In genomic region chr19:17215125-17215971, GRCh38 we compare ENCODE assay signal across 8 cellular contexts. TPM values are rescaled to one million over a fixed set of nuclear protein-coding genes. Genes with fewer than 3 reads are reported as not detected.
DNase-seq lines count a peak whose midpoint lies in the region; ATAC-seq, FAIRE-seq and TF ChIP-seq lines count a peak whose summit lies in the region.

Gene USE1, plus strand, starts transcription at chr19:17215357. Its CDS starts 49 bp downstream, at chr19:17215406.

- peak within 1 kb of the TSS; percentile 54 to 68 for H3K4me3 ChIP-seq in right atrium auricular region

- no peak for FAIRE-seq in urothelium cell line (lab: Jason Lieb, UNC)

- peak; percentile 78 for ATAC-seq in HG02763 (IDR thresholded peaks at IDR 0.05; ENCODE audit: unreplicated experiment)

- POLR2A ChIA-PET in GM10248 (lab: Yijun Ruan, JAX): interaction anchor here (0.6 to 1.8 kb wide), 5 partner anchors 11 to 1070 kb away, joined by 3 to 6 read pairs (median 5); partner anchors contain the start of genes BABAM1 and OCEL1

- H3K27ac ChIP-seq in angular gyrus (ENCODE audit: low read depth, low read length): peak within 1 kb of the TSS; percentile 69
- H3K27ac ChIP-seq in right atrium auricular region: peak within 1 kb of the TSS; percentile 84 to 92

- TF ChIP-seq CTCF in GM10248 (IDR thresholded peaks at IDR 0.05; ENCODE audit: control extremely low read depth, extremely low read depth, low read depth, missing control alignments) (no peak), right atrium auricular region (IDR thresholded peaks at IDR 0.05) (no peak)

- no peaks in the 10 kb centered on the region for H3K9me3 ChIP-seq in right atrium auricular region

- peaks cover 0 to 17% of the 10 kb centered on the region in 2 donors for H3K4me1 ChIP-seq in right atrium auricular region

- CTCF ChIA-PET in GM10248 (lab: Yijun Ruan, JAX): interaction anchor here (1.0 to 2.0 kb wide), 4 partner anchors 11 to 66 kb away, joined by 3 to 5 read pairs (median 4); partner anchors contain the start of genes ANKLE1 and OCEL1

- DNase-seq in GM10248 (ENCODE audit: extremely low spot score) (peak; percentile 93), NCI-H187 (lab: John Stamatoyannopoulos, UW) (peak; percentile 71 to 74), T-helper 2 cell (peak; percentile 71 to 96 (median 80)), right atrium auricular region (ENCODE audit: low spot score) (peak; percentile 94), pulmonary artery endothelial cell (ENCODE audit: low read depth, low spot score) (peak; percentile 61), urothelium cell line (ENCODE audit: low spot score) (peak; percentile 83)

- H3K27me3 ChIP-seq in right atrium auricular region: no peaks in the 10 kb centered on the region

- peaks cover 34% of the 10 kb centered on the region for H3K36me3 ChIP-seq in right atrium auricular region

RNA-seq across cellular contexts. Expression of gene USE1, which starts in this region (rescaled TPM):
- total RNA-seq in right atrium auricular region: 10 to 100 TPM; 17.5 to 18.4 TPM
- 19.1 and 19.3 TPM in 2 replicates for total RNA-seq in pulmonary artery endothelial cell

Comparison
In these comparisons a context has a peak if more than half of its experiments do, and no peak if none do; other contexts are left out.
1. Peak in every context shown above with its lines: DNase-seq, ATAC-seq, H3K4me3 ChIP-seq and H3K27ac ChIP-seq.